ENCODE assay signal across 1 cellular context in genomic region chr6:16128759-16129622, GRCh38.
TF ChIP-seq lines count a peak whose summit lies in the region.

Gene MYLIP, plus strand, starts transcription at chr6:16129086. Its CDS starts 237 bp downstream, at chr6:16129323.

TF ChIP-seq in K562, 482 proteins besides CTCF, POLR2A, EP300 and RAD21 (continued from another document and continues in another):
- TF ChIP-seq ZNF518B (CRISPR knock-in tag; IDR thresholded peaks at IDR 0.05): no peak; the same call in 1 of the 2 replicates
- no peak for TF ChIP-seq ZNF707 (CRISPR knock-in tag; conservative IDR thresholded peaks at IDR 0.05)
- TF ChIP-seq CHAMP1 (IDR thresholded peaks at IDR 0.05): peak; percentile 98
- TF ChIP-seq ID3 (CRISPR knock-in tag; IDR thresholded peaks at IDR 0.05): no peak
- TF ChIP-seq ID3 (tag; IDR thresholded peaks at IDR 0.05): peak; percentile 48
- no peak for TF ChIP-seq NR4A1 (CRISPR knock-in tag; IDR thresholded peaks at IDR 0.05)
- TF ChIP-seq NR4A1 (tag; IDR thresholded peaks at IDR 0.05): 0 out of 2 replicates have a peak, but pooled peaks have one; percentile 9
- TF ChIP-seq CTCFL (IDR thresholded peaks at IDR 0.05; ENCODE audit: borderline replicate concordance, insufficient read depth, low read depth, low read length, poor library complexity, severe bottlenecking): peak; percentile 99
- no peak for TF ChIP-seq PPARD (CRISPR knock-in tag; IDR thresholded peaks at IDR 0.05)
- TF ChIP-seq MAFF (IDR thresholded peaks at IDR 0.05; ENCODE audit: low read length): no peak
- TF ChIP-seq TAF15 (IDR thresholded peaks at IDR 0.05; ENCODE audit: low read depth, low read length): 0 out of 2 replicates have a peak, but pooled peaks have one; percentile 87
- peak; percentile 75 for TF ChIP-seq ZNF740 (CRISPR knock-in tag; IDR thresholded peaks at IDR 0.05)
- peak in 1 of 2 experiments; percentile 75; a peak in 2 of 4 replicates for TF ChIP-seq ZNF740 (tag; IDR thresholded peaks at IDR 0.05)
- peak; percentile 86; the same call in 1 of the 2 replicates for TF ChIP-seq ZNF445 (CRISPR knock-in tag; IDR thresholded peaks at IDR 0.05; ENCODE audit: low read depth)
- TF ChIP-seq GTF3C2 (IDR thresholded peaks at IDR 0.05; ENCODE audit: borderline replicate concordance, extremely low read depth, insufficient read length): no peak
- TF ChIP-seq SIN3B (IDR thresholded peaks at IDR 0.05; ENCODE audit: low read depth): peak; percentile 28; the same call in 1 of the 2 replicates
- TF ChIP-seq SMAD3 (CRISPR knock-in tag; conservative IDR thresholded peaks at IDR 0.05): peak; percentile 88
- no peak for TF ChIP-seq NFIX (CRISPR knock-in tag; IDR thresholded peaks at IDR 0.05; ENCODE audit: low read depth)
- TF ChIP-seq NCOA6 (IDR thresholded peaks at IDR 0.05): no peak
- no peak for TF ChIP-seq TEAD2 (tag; IDR thresholded peaks at IDR 0.05)
- peak; percentile 75 for TF ChIP-seq ZNF263 (CRISPR knock-in tag; IDR thresholded peaks at IDR 0.05; ENCODE audit: borderline replicate concordance)
- TF ChIP-seq ZFP91 (CRISPR knock-in tag; IDR thresholded peaks at IDR 0.05): no peak
- no peak for TF ChIP-seq MAFK (IDR thresholded peaks at IDR 0.05; ENCODE audit: low read length)
- no peak for TF ChIP-seq MTA1 (IDR thresholded peaks at IDR 0.05; ENCODE audit: borderline replicate concordance)
- peak; percentile 38; the same call in 1 of the 2 replicates for TF ChIP-seq ZNF354B (CRISPR knock-in tag; IDR thresholded peaks at IDR 0.05)
- TF ChIP-seq CBFB (CRISPR knock-in tag; IDR thresholded peaks at IDR 0.05): no peak
- peak; percentile 72 for TF ChIP-seq CTBP1 (IDR thresholded peaks at IDR 0.05; ENCODE audit: borderline replicate concordance)
- TF ChIP-seq ZNF764 (CRISPR knock-in tag; IDR thresholded peaks at IDR 0.05; ENCODE audit: low read depth): peak; percentile 76; the same call in 1 of the 2 replicates
- peak; percentile 57; the same call in 1 of the 2 replicates for TF ChIP-seq TEAD4 (IDR thresholded peaks at IDR 0.05; ENCODE audit: low read length)
- no peak for TF ChIP-seq TEAD4 (CRISPR knock-in tag; IDR thresholded peaks at IDR 0.05; ENCODE audit: borderline replicate concordance)
- no peak for TF ChIP-seq THRAP3 (IDR thresholded peaks at IDR 0.05; ENCODE audit: borderline replicate concordance)
- peak; percentile 57; the same call in 1 of the 2 replicates for TF ChIP-seq ARID1B (IDR thresholded peaks at IDR 0.05)
- peak; percentile 91; the same call in 1 of the 2 replicates for TF ChIP-seq ZNF717 (CRISPR knock-in tag; IDR thresholded peaks at IDR 0.05)
- no peak for TF ChIP-seq PYGO2 (tag; IDR thresholded peaks at IDR 0.05)
- peak; percentile 97 for TF ChIP-seq RBFOX2 (IDR thresholded peaks at IDR 0.05; ENCODE audit: low read depth, low read length)
- peak; percentile 23; the same call in 1 of the 2 replicates for TF ChIP-seq ZNF316 (IDR thresholded peaks at IDR 0.05)
- peak; percentile 86 for TF ChIP-seq ARID4B (CRISPR knock-in tag; IDR thresholded peaks at IDR 0.05)
- TF ChIP-seq ZNF324 (CRISPR knock-in tag; IDR thresholded peaks at IDR 0.05): 0 out of 2 replicates have a peak, but pooled peaks have one; percentile 52
- peak; percentile 93 for TF ChIP-seq FOXO4 (CRISPR knock-in tag; IDR thresholded peaks at IDR 0.05)
